ENCODE assay signal across 11 cellular contexts in genomic region chr5:157034106-157035072, GRCh38. TPM values are rescaled to one million over a fixed set of nuclear protein-coding genes. Genes with fewer than 3 reads are reported as not detected.
DNase-seq lines count a peak whose midpoint lies in the region; ATAC-seq, FAIRE-seq and TF ChIP-seq lines count a peak whose summit lies in the region.
"Not testable (repeated sequence)": the region's sequence is repeated elsewhere in the genome, so short reads cannot be mapped to it uniquely, and the experiment has no call there.
"Had no signal": no experiment of that assay in that cellular context is flagged by ENCODE, and none has a peak within 500 bp of the region (broad histone marks: within the 10 kb centered on the region; RNA-seq: fewer than 3 reads in every experiment).

No MANE protein-coding gene starts in this region.

- peak overlapping the region in 2 of 3 donors; percentile 8 to 30 for H3K27ac Mint-ChIP-seq in CD4-positive, CD25-positive, alpha-beta regulatory T cell
- H3K27ac Mint-ChIP-seq in activated T-helper 2 cell treated with anti-CD3 and anti-CD28 coated beads, Interferon-gamma antibody, Interleukin-2, Interleukin-4, amounts not matched to agents 10 μg/mL and 5 μg/mL and 100 μg/mL, durations not matched to agents 14 hours and 24 hours and 36 hours, result peak overlapping the region; percentile 87
- H3K27ac Mint-ChIP-seq in endothelial cell (ENCODE audit: unreplicated experiment), result peak overlapping the region; percentile 32
- peak overlapping the region; percentile 91 to 97 for H3K27ac Mint-ChIP-seq in natural killer cell treated with Interleukin-12 subunit alpha and Interleukin-12 subunit beta and Interleukin-15 and Interleukin-18, amount 100 ng/mL, for 72 hours
- peak overlapping the region; percentile 41 for H3K27ac Mint-ChIP-seq in stimulated activated effector memory CD8-positive, alpha-beta T cell treated with anti-CD3 and anti-CD28 coated beads, Interleukin-12 subunit alpha, Interleukin-12 subunit beta, amount 100 ng/mL, for 72 hours

- peak overlapping the region; percentile 51 for H3K9ac ChIP-seq in HUES6 (ENCODE audit: low read length)

- H3K4me1 Mint-ChIP-seq in CD4-positive, CD25-positive, alpha-beta regulatory T cell, result peaks cover 7 to 34% (median 13%) of the 10 kb centered on the region in 4 donors
- peaks cover 64% of the 10 kb centered on the region for H3K4me1 Mint-ChIP-seq in activated T-helper 2 cell treated with anti-CD3 and anti-CD28 coated beads, Interferon-gamma antibody, Interleukin-2, Interleukin-4, amounts not matched to agents 10 μg/mL and 5 μg/mL and 100 μg/mL, durations not matched to agents 14 hours and 24 hours and 36 hours (ENCODE audit: low read depth)
- peaks cover 15% of the 10 kb centered on the region for H3K4me1 Mint-ChIP-seq in endothelial cell (ENCODE audit: unreplicated experiment)
- peaks cover 55% of the 10 kb centered on the region in 2 donors for H3K4me1 Mint-ChIP-seq in natural killer cell treated with Interleukin-12 subunit alpha and Interleukin-12 subunit beta and Interleukin-15 and Interleukin-18, amount 100 ng/mL, for 72 hours (ENCODE audit: low read depth in 2 of 2)
- H3K4me1 Mint-ChIP-seq in stimulated activated effector memory CD8-positive, alpha-beta T cell treated with anti-CD3 and anti-CD28 coated beads, Interleukin-12 subunit alpha, Interleukin-12 subunit beta, amount 100 ng/mL, for 72 hours, result peaks cover 29% of the 10 kb centered on the region

- intact Hi-C loops in activated T-helper 2 cell treated with anti-CD3 and anti-CD28 coated beads, Interferon-gamma antibody, Interleukin-2, Interleukin-4, amounts not matched to agents 10 μg/mL and 5 μg/mL and 100 μg/mL, durations not matched to agents 14 hours and 24 hours and 36 hours (cut with micrococcal nuclease), result loop anchor here (5.0 kb wide), 1 partner anchor 183 kb away; no protein-coding TSS in a partner anchor

- not testable (repeated sequence) for ATAC-seq in CD4-positive, CD25-positive, alpha-beta regulatory T cell (ENCODE audit: low read depth in 2 of 2); natural killer cell treated with Interleukin-12 subunit alpha and Interleukin-12 subunit beta and Interleukin-15 and Interleukin-18, amount 100 ng/mL, for 72 hours; stimulated activated effector memory CD8-positive, alpha-beta T cell treated with anti-CD3 and anti-CD28 coated beads, Interleukin-12 subunit alpha, Interleukin-12 subunit beta, amount 100 ng/mL, for 72 hours

- not testable (repeated sequence) for H3K27ac ChIP-seq in CD4-positive, CD25-positive, alpha-beta regulatory T cell (ENCODE audit: insufficient read depth, low read length, poor library complexity, severe bottlenecking)
- peak overlapping the region; percentile 61; the same call in 1 of the 2 replicates for H3K27ac ChIP-seq in HUES6 (ENCODE audit: low read depth, low read length)

- not testable (repeated sequence) for H3K9me3 ChIP-seq in CD4-positive, CD25-positive, alpha-beta regulatory T cell (ENCODE audit: control insufficient read depth in 2 of 2, low read length in 2 of 2); HUES6 (ENCODE audit: control insufficient read depth, insufficient read depth, low read depth, low read length)

- peaks cover 14% of the 10 kb centered on the region for H3K36me3 ChIP-seq in CD4-positive, CD25-positive, alpha-beta regulatory T cell (ENCODE audit: control insufficient read depth, insufficient read depth, low read length)
- not testable (repeated sequence) for H3K36me3 ChIP-seq in HUES6 (ENCODE audit: control insufficient read depth, insufficient read depth, low read length)

- FAIRE-seq in RCC 7860 (lab: Jason Lieb, UNC), result peak; percentile 95

- not testable (repeated sequence) for H3K4me3 ChIP-seq in CD4-positive, CD25-positive, alpha-beta regulatory T cell (ENCODE audit: low read depth, low read length); HUES6 (ENCODE audit: low read depth, low read length)

- not testable (repeated sequence) for H3K4me3 Mint-ChIP-seq in CD4-positive, CD25-positive, alpha-beta regulatory T cell; activated T-helper 2 cell treated with anti-CD3 and anti-CD28 coated beads, Interferon-gamma antibody, Interleukin-2, Interleukin-4, amounts not matched to agents 10 μg/mL and 5 μg/mL and 100 μg/mL, durations not matched to agents 14 hours and 24 hours and 36 hours (ENCODE audit: low read depth); endothelial cell (ENCODE audit: unreplicated experiment); natural killer cell treated with Interleukin-12 subunit alpha and Interleukin-12 subunit beta and Interleukin-15 and Interleukin-18, amount 100 ng/mL, for 72 hours; stimulated activated effector memory CD8-positive, alpha-beta T cell treated with anti-CD3 and anti-CD28 coated beads, Interleukin-12 subunit alpha, Interleukin-12 subunit beta, amount 100 ng/mL, for 72 hours

- TF ChIP-seq CTCF in endothelial cell (IDR thresholded peaks at IDR 0.05; ENCODE audit: unreplicated experiment), result not testable (repeated sequence)

- peaks cover 26% of the 10 kb centered on the region for H3K36me3 Mint-ChIP-seq in CD4-positive, CD25-positive, alpha-beta regulatory T cell
- peaks cover 15% of the 10 kb centered on the region for H3K36me3 Mint-ChIP-seq in activated T-helper 2 cell treated with anti-CD3 and anti-CD28 coated beads, Interferon-gamma antibody, Interleukin-2, Interleukin-4, amounts not matched to agents 10 μg/mL and 5 μg/mL and 100 μg/mL, durations not matched to agents 14 hours and 24 hours and 36 hours (ENCODE audit: low read depth)
- H3K36me3 Mint-ChIP-seq in endothelial cell (ENCODE audit: low read depth, unreplicated experiment); natural killer cell treated with Interleukin-12 subunit alpha and Interleukin-12 subunit beta and Interleukin-15 and Interleukin-18, amount 100 ng/mL, for 72 hours; stimulated activated effector memory CD8-positive, alpha-beta T cell treated with anti-CD3 and anti-CD28 coated beads, Interleukin-12 subunit alpha, Interleukin-12 subunit beta, amount 100 ng/mL, for 72 hours: not testable (repeated sequence)

- H3K9me3 Mint-ChIP-seq in CD4-positive, CD25-positive, alpha-beta regulatory T cell; activated T-helper 2 cell treated with anti-CD3 and anti-CD28 coated beads, Interferon-gamma antibody, Interleukin-2, Interleukin-4, amounts not matched to agents 10 μg/mL and 5 μg/mL and 100 μg/mL, durations not matched to agents 14 hours and 24 hours and 36 hours; endothelial cell (ENCODE audit: unreplicated experiment); natural killer cell treated with Interleukin-12 subunit alpha and Interleukin-12 subunit beta and Interleukin-15 and Interleukin-18, amount 100 ng/mL, for 72 hours; stimulated activated effector memory CD8-positive, alpha-beta T cell treated with anti-CD3 and anti-CD28 coated beads, Interleukin-12 subunit alpha, Interleukin-12 subunit beta, amount 100 ng/mL, for 72 hours: not testable (repeated sequence)

- H3K4me1 ChIP-seq in CD4-positive, CD25-positive, alpha-beta regulatory T cell (ENCODE audit: control insufficient read depth, insufficient read depth, low read length, poor library complexity, severe bottlenecking); HUES6 (ENCODE audit: control insufficient read depth, insufficient read depth, low read length): not testable (repeated sequence)

- H3K27me3 ChIP-seq in CD4-positive, CD25-positive, alpha-beta regulatory T cell (ENCODE audit: control insufficient read depth, insufficient read depth, low read length); HUES6 (ENCODE audit: control insufficient read depth, insufficient read depth, low read length): not testable (repeated sequence)

- not testable (repeated sequence) for DNase-seq in CD4-positive, CD25-positive, alpha-beta regulatory T cell; activated T-helper 2 cell treated with anti-CD3 and anti-CD28 coated beads, Interferon-gamma antibody, Interleukin-2, Interleukin-4, amounts not matched to agents 10 μg/mL and 5 μg/mL and 100 μg/mL, durations not matched to agents 14 hours and 24 hours and 36 hours (ENCODE audit: low spot score); endothelial cell (ENCODE audit: low spot score); natural killer cell treated with Interleukin-12 subunit alpha and Interleukin-12 subunit beta and Interleukin-15 and Interleukin-18, amount 100 ng/mL, for 72 hours (ENCODE audit: low spot score); stimulated activated effector memory CD8-positive, alpha-beta T cell treated with anti-CD3 and anti-CD28 coated beads, Interleukin-12 subunit alpha, Interleukin-12 subunit beta, amount 100 ng/mL, for 72 hours (ENCODE audit: low spot score in 2 of 2)
- DNase-seq in RCC 7860 (ENCODE audit: low spot score) (peak; percentile 82), kidney tubule cell (ENCODE audit: low spot score) (peak; percentile 93)

- not testable (repeated sequence) for H3K27me3 Mint-ChIP-seq in CD4-positive, CD25-positive, alpha-beta regulatory T cell; activated T-helper 2 cell treated with anti-CD3 and anti-CD28 coated beads, Interferon-gamma antibody, Interleukin-2, Interleukin-4, amounts not matched to agents 10 μg/mL and 5 μg/mL and 100 μg/mL, durations not matched to agents 14 hours and 24 hours and 36 hours (ENCODE audit: low read depth); endothelial cell (ENCODE audit: unreplicated experiment); natural killer cell treated with Interleukin-12 subunit alpha and Interleukin-12 subunit beta and Interleukin-15 and Interleukin-18, amount 100 ng/mL, for 72 hours

RNA-seq across cellular contexts. Expression of gene HAVCR1, which starts 24.5 kb away (rescaled TPM):
- total RNA-seq in CD4-positive, CD25-positive, alpha-beta regulatory T cell, result 7.9 TPM
- polyA plus RNA-seq in CD4-positive, CD25-positive, alpha-beta regulatory T cell, result 1 to 10 TPM; 1.7 to 8.2 (median 3.7) TPM
- 0.64 and 1.2 TPM in 2 replicates for total RNA-seq in activated T-helper 2 cell treated with anti-CD3 and anti-CD28 coated beads, Interferon-gamma antibody, Interleukin-2, Interleukin-4, amounts not matched to agents 10 μg/mL and 5 μg/mL and 100 μg/mL, durations not matched to agents 14 hours and 24 hours and 36 hours
- total RNA-seq in endothelial cell (ENCODE audit: unreplicated experiment), result not detected
- total RNA-seq in natural killer cell treated with Interleukin-12 subunit alpha and Interleukin-12 subunit beta and Interleukin-15 and Interleukin-18, amount 100 ng/mL, for 72 hours, result 10 to 100 TPM; 23.9 to 26.5 TPM
- total RNA-seq: A172, IMR-90, RPMI7951 had no signal
- polyA plus RNA-seq: IMR-90 had no signal

Comparison
In these comparisons a context has a peak if more than half of its experiments do, and no peak if none do; other contexts are left out.
1. H3K27ac Mint-ChIP-seq: peak in every context shown above with its lines; median percentile 94 in natural killer cell treated with Interleukin-12 subunit alpha and Interleukin-12 subunit beta and Interleukin-15 and Interleukin-18, amount 100 ng/mL, for 72 hours; 87 in activated T-helper 2 cell treated with anti-CD3 and anti-CD28 coated beads, Interferon-gamma antibody, Interleukin-2, Interleukin-4, amounts not matched to agents 10 μg/mL and 5 μg/mL and 100 μg/mL, durations not matched to agents 14 hours and 24 hours and 36 hours; 41 in stimulated activated effector memory CD8-positive, alpha-beta T cell treated with anti-CD3 and anti-CD28 coated beads, Interleukin-12 subunit alpha, Interleukin-12 subunit beta, amount 100 ng/mL, for 72 hours; 32 in endothelial cell; 19 in CD4-positive, CD25-positive, alpha-beta regulatory T cell.